2 cellular contexts compared by ENCODE assay signal in genomic region chr3:66404246-66404645, GRCh38.
TF ChIP-seq lines count a peak whose summit lies in the region.

No MANE protein-coding gene starts in this region.

TF ChIP-seq in liver, 16 proteins besides CTCF, POLR2A, EP300 and RAD21 (continued from another document):
- TF ChIP-seq, protein P1, sequence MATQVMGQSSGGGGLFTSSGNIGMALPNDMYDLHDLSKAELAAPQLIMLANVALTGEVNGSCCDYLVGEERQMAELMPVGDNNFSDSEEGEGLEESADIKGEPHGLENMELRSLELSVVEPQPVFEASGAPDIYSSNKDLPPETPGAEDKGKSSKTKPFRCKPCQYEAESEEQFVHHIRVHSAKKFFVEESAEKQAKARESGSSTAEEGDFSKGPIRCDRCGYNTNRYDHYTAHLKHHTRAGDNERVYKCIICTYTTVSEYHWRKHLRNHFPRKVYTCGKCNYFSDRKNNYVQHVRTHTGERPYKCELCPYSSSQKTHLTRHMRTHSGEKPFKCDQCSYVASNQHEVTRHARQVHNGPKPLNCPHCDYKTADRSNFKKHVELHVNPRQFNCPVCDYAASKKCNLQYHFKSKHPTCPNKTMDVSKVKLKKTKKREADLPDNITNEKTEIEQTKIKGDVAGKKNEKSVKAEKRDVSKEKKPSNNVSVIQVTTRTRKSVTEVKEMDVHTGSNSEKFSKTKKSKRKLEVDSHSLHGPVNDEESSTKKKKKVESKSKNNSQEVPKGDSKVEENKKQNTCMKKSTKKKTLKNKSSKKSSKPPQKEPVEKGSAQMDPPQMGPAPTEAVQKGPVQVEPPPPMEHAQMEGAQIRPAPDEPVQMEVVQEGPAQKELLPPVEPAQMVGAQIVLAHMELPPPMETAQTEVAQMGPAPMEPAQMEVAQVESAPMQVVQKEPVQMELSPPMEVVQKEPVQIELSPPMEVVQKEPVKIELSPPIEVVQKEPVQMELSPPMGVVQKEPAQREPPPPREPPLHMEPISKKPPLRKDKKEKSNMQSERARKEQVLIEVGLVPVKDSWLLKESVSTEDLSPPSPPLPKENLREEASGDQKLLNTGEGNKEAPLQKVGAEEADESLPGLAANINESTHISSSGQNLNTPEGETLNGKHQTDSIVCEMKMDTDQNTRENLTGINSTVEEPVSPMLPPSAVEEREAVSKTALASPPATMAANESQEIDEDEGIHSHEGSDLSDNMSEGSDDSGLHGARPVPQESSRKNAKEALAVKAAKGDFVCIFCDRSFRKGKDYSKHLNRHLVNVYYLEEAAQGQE (IDR thresholded peaks at IDR 0.05) = no peak
- peak in 1 of 2 donors; percentile 6 for TF ChIP-seq HNF4A (conservative IDR thresholded peaks at IDR 0.05)
- no peak for TF ChIP-seq HNF4G (IDR thresholded peaks at IDR 0.05)

TF ChIP-seq in HepG2, 621 proteins besides CTCF, POLR2A, EP300 and RAD21 (continued from another document):
- TF ChIP-seq ZBTB43 (CRISPR knock-in tag; conservative IDR thresholded peaks at IDR 0.05) = no peak
- no peak for TF ChIP-seq TCF7L2 (IDR thresholded peaks at IDR 0.05; ENCODE audit: low read depth, low read length)
- TF ChIP-seq IKZF1 (IDR thresholded peaks at IDR 0.05) = no peak
- no peak for TF ChIP-seq NFIB (CRISPR knock-in tag; IDR thresholded peaks at IDR 0.05; ENCODE audit: borderline replicate concordance)
